22 cellular contexts compared by ENCODE assay signal in genomic region chr20:33976959-33977358, GRCh38.
"Had no signal": no experiment of that assay in that cellular context is flagged by ENCODE, and none has a peak within 500 bp of the region (broad histone marks: within the 10 kb centered on the region; RNA-seq: fewer than 3 reads in every experiment).

No MANE protein-coding gene starts in this region.

- ATAC-seq: Panc1, PC-3, Right ventricle myocardium inferior, SK-N-SH treated with all-trans-retinoic acid at 6 μM for 48 hours had no signal

- H3K27ac ChIP-seq: SJCRH30 had no signal

- H3K4me1 ChIP-seq: SJCRH30 had no signal

- H3K36me3 ChIP-seq: SJCRH30 had no signal

- H3K4me3 ChIP-seq: SJCRH30 had no signal

- DNase-seq: KBM-7, MV-4-11, NCI-H1048, NCI-H1105, NCI-H1417, NCI-H146, NCI-H187, NCI-H2029, NCI-H2081 treated with DMSO at 0.1 percent for 48 hours, NCI-H2171, NCI-H226, NCI-H446, NCI-H510A, NCI-H524 treated with DMSO at 0.1 percent for 48 hours, NCI-H69, NCI-H774, PC-3, SHP77 treated with DMSO at 0.1 percent for 48 hours, SJCRH30 had no signal

- H3K9me3 ChIP-seq: SJCRH30 had no signal
